9 cellular contexts compared by ENCODE assay signal in genomic region chr1:200153277-200154055, GRCh38.
DNase-seq lines count a peak whose midpoint lies in the region; ATAC-seq and TF ChIP-seq lines count a peak whose summit lies in the region.
"Had no signal": no experiment of that assay in that cellular context is flagged by ENCODE, and none has a peak within 500 bp of the region (broad histone marks: within the 10 kb centered on the region; RNA-seq: fewer than 3 reads in every experiment).

No MANE protein-coding gene starts in this region.

- TF ChIP-seq CTCF in mammary epithelial cell (conservative IDR thresholded peaks at IDR 0.05 in 1 of 2, IDR thresholded peaks at IDR 0.05 in 1 of 2; ENCODE audit: extremely low read depth in 1 of 2, insufficient read depth in 1 of 2, low read depth in 1 of 2, low read length in 2 of 2): no peak

- POLR2A ChIA-PET in activated CD4-positive, alpha-beta memory T cell treated with anti-CD3 and anti-CD28 coated beads for 36 hours (lab: Charles Lee): interaction anchor here (0.7 kb wide), 1 partner anchor 101 kb away, joined by 3 read pairs; no protein-coding TSS in a partner anchor

- H3K79me2 ChIP-seq in mammary epithelial cell (ENCODE audit: insufficient read depth, low read length): no peaks in the 10 kb centered on the region

- H3K4me2 ChIP-seq in mammary epithelial cell (ENCODE audit: insufficient read depth, low read depth, low read length): no peak overlapping the region

- H3K9me3 ChIP-seq in mammary epithelial cell (replicated peaks; ENCODE audit: insufficient read depth, low read length): no peaks in the 10 kb centered on the region

- H4K20me1 ChIP-seq in mammary epithelial cell (ENCODE audit: insufficient read depth, low read length): no peaks in the 10 kb centered on the region

- H3K9ac ChIP-seq in mammary epithelial cell (ENCODE audit: insufficient read depth, low read length): no peak overlapping the region

- no peaks in the 10 kb centered on the region for H3K9me3 Mint-ChIP-seq in activated CD4-positive, alpha-beta memory T cell treated with anti-CD3 and anti-CD28 coated beads for 36 hours
- H3K9me3 Mint-ChIP-seq: dendritic cell treated with granulocyte-macrophage colony-stimulating factor and Interleukin-4, amounts not matched to agents 40 ng/mL and 50 ng/mL, for 4 days had no signal

- WGBS in mammary epithelial cell (ENCODE audit: low coverage, missing lambda C conversion rate): 63% methylated on average over 3 of the region's 3 CpGs

- intact Hi-C loops in activated CD4-positive, alpha-beta memory T cell treated with anti-CD3 and anti-CD28 coated beads for 36 hours (cut with micrococcal nuclease): loop anchor here (1.0 to 5.0 kb wide), 9 partner anchors 53 to 874 kb away; partner anchors contain the start of gene ZNF281
- intact Hi-C loops in mammary epithelial cell (cut with micrococcal nuclease): no loop called here

- H3K4me3 ChIP-seq in mammary epithelial cell (replicated peaks in 1 of 3; ENCODE audit: insufficient read depth in 1 of 3, low read depth in 2 of 3, low read length in 3 of 3): no peak overlapping the region

- H3K27ac Mint-ChIP-seq in activated CD4-positive, alpha-beta memory T cell treated with anti-CD3 and anti-CD28 coated beads for 36 hours: peak overlapping the region; percentile 93
- H3K27ac Mint-ChIP-seq: dendritic cell treated with granulocyte-macrophage colony-stimulating factor and Interleukin-4, amounts not matched to agents 40 ng/mL and 50 ng/mL, for 4 days had no signal

- peak; percentile 74 for DNase-seq in activated CD4-positive, alpha-beta memory T cell treated with anti-CD3 and anti-CD28 coated beads for 36 hours
- peak in 3 of 4 experiments; percentile 9 to 35 (median 33) for DNase-seq in stimulated activated CD4-positive, alpha-beta T cell treated with anti-CD3 and anti-CD28 coated beads, Interleukin-1b, Interleukin-23, amount 100 ng/mL, for 24 hours (ENCODE audit: low read depth in 4 of 4, low spot score in 1 of 4)
- DNase-seq in NCI-H1694 (lab: John Stamatoyannopoulos, UW): no peak
- no peak for DNase-seq in mammary epithelial cell
- DNase-seq in putamen (ENCODE audit: low spot score): no peak
- DNase-seq in LoVo (ENCODE audit: low spot score): no peak

- BruUV-seq in mammary epithelial cell (replicated peaks; lab: Mats Ljungman, UMichigan): no TSS peak

- no peak overlapping the region for H3K27ac ChIP-seq in mammary epithelial cell (ENCODE audit: insufficient read depth, low read depth, low read length)

- no peaks in the 10 kb centered on the region for H3K36me3 ChIP-seq in mammary epithelial cell (ENCODE audit: insufficient read depth, low read length)

- ATAC-seq in GM19035 (IDR thresholded peaks at IDR 0.05; ENCODE audit: unreplicated experiment): peak; percentile 55
- peak; percentile 37 for ATAC-seq in HG03064 (IDR thresholded peaks at IDR 0.05; ENCODE audit: low read depth, unreplicated experiment)

- peak overlapping the region; percentile 39 for H3K4me3 Mint-ChIP-seq in activated CD4-positive, alpha-beta memory T cell treated with anti-CD3 and anti-CD28 coated beads for 36 hours
- H3K4me3 Mint-ChIP-seq: dendritic cell treated with granulocyte-macrophage colony-stimulating factor and Interleukin-4, amounts not matched to agents 40 ng/mL and 50 ng/mL, for 4 days had no signal

- H3K4me1 ChIP-seq in mammary epithelial cell (ENCODE audit: insufficient read depth, low read length): peaks cover 18% of the 10 kb centered on the region

- dilution Hi-C loops in mammary epithelial cell (cut with HindIII; ENCODE audit: low sequenced_read_pairs): loop anchor here (5.0 kb wide), 1 partner anchor 84 kb away; no protein-coding TSS in a partner anchor

- no peaks in the 10 kb centered on the region for H3K27me3 Mint-ChIP-seq in activated CD4-positive, alpha-beta memory T cell treated with anti-CD3 and anti-CD28 coated beads for 36 hours
- H3K27me3 Mint-ChIP-seq: dendritic cell treated with granulocyte-macrophage colony-stimulating factor and Interleukin-4, amounts not matched to agents 40 ng/mL and 50 ng/mL, for 4 days had no signal

- in situ Hi-C loops in mammary epithelial cell (cut with MboI; ENCODE audit: low sequenced_read_pairs in 2 of 2): no loop called here

- H2AFZ ChIP-seq in mammary epithelial cell (ENCODE audit: low read depth, low read length): no peak overlapping the region

- no peaks in the 10 kb centered on the region for H3K36me3 Mint-ChIP-seq in activated CD4-positive, alpha-beta memory T cell treated with anti-CD3 and anti-CD28 coated beads for 36 hours

- H3K4me1 Mint-ChIP-seq in activated CD4-positive, alpha-beta memory T cell treated with anti-CD3 and anti-CD28 coated beads for 36 hours (ENCODE audit: low read depth): peaks cover 40% of the 10 kb centered on the region

- CTCF ChIA-PET in activated CD4-positive, alpha-beta memory T cell treated with anti-CD3 and anti-CD28 coated beads for 36 hours (lab: Charles Lee): interaction anchor here (0.6 to 2.2 kb wide), 4 partner anchors 14 to 335 kb away, joined by 4 to 12 read pairs (median 4); no protein-coding TSS in a partner anchor
- CTCF ChIA-PET in mammary epithelial cell (lab: Charles Lee; ENCODE audit: low non-redundant PET): no interaction called here

- H3K27me3 ChIP-seq in mammary epithelial cell (ENCODE audit: insufficient read depth, low read length): no peaks in the 10 kb centered on the region

Comparison
In these comparisons a context has a peak if more than half of its experiments do, and no peak if none do; other contexts are left out.
1. DNase-seq: peak in activated CD4-positive, alpha-beta memory T cell treated with anti-CD3 and anti-CD28 coated beads for 36 hours (single experiment) and stimulated activated CD4-positive, alpha-beta T cell treated with anti-CD3 and anti-CD28 coated beads, Interleukin-1b, Interleukin-23, amount 100 ng/mL, for 24 hours (3 of 4); none in NCI-H1694 (single experiment), mammary epithelial cell (single experiment), putamen (single experiment) and LoVo (single experiment).